In genomic region chr6:117008618-117009017, GRCh38 we compare ENCODE assay signal across 14 cellular contexts.
DNase-seq lines count a peak whose midpoint lies in the region; ATAC-seq and TF ChIP-seq lines count a peak whose summit lies in the region.
"Had no signal": no experiment of that assay in that cellular context is flagged by ENCODE, and none has a peak within 500 bp of the region (broad histone marks: within the 10 kb centered on the region; RNA-seq: fewer than 3 reads in every experiment).

No MANE protein-coding gene starts in this region.

- no peaks in the 10 kb centered on the region for H3K27me3 Mint-ChIP-seq in activated CD8-positive, alpha-beta memory T cell treated with anti-CD3 and anti-CD28 coated beads, Interleukin-2, amount 10 ng/mL, durations not matched to agents 7 days and 5 days

- H2AK5ac ChIP-seq in neuronal stem cell (ENCODE audit: low read depth, low read length): no peak overlapping the region

- H3K4me3 Mint-ChIP-seq in activated CD8-positive, alpha-beta memory T cell treated with anti-CD3 and anti-CD28 coated beads, Interleukin-2, amount 10 ng/mL, durations not matched to agents 7 days and 5 days: no peak overlapping the region
- H3K4me3 Mint-ChIP-seq: WTC11 had no signal

- H3K27me3 ChIP-seq in neuronal stem cell (ENCODE audit: control insufficient read depth in 3 of 3, insufficient read depth in 3 of 3, low read depth in 1 of 3, low read length in 3 of 3): no peaks in the 10 kb centered on the region
- H3K27me3 ChIP-seq: body of pancreas, suprapubic skin had no signal

- no peak overlapping the region for H2BK5ac ChIP-seq in neuronal stem cell (ENCODE audit: low read length)

- no peak overlapping the region for H3K4me2 ChIP-seq in neuronal stem cell (ENCODE audit: insufficient read depth, low read length, poor library complexity, severe bottlenecking)

- no peaks in the 10 kb centered on the region for H3K4me1 Mint-ChIP-seq in activated CD8-positive, alpha-beta memory T cell treated with anti-CD3 and anti-CD28 coated beads, Interleukin-2, amount 10 ng/mL, durations not matched to agents 7 days and 5 days

- no peak overlapping the region for H3K4ac ChIP-seq in neuronal stem cell (ENCODE audit: low read length)

- H3K9ac ChIP-seq in neuronal stem cell (ENCODE audit: low read depth, low read length, poor library complexity): no peak overlapping the region

- H3K9me3 ChIP-seq in neuronal stem cell (replicated peaks in 1 of 2; ENCODE audit: control insufficient read depth in 2 of 2, insufficient read depth in 1 of 2, low read depth in 1 of 2, low read length in 2 of 2): no peaks in the 10 kb centered on the region
- H3K9me3 ChIP-seq: body of pancreas had no signal

- H2BK120ac ChIP-seq in neuronal stem cell (ENCODE audit: low read depth, low read length): no peak overlapping the region

- no peaks in the 10 kb centered on the region for H3K79me1 ChIP-seq in neuronal stem cell (ENCODE audit: low read depth, low read length)

- no peak overlapping the region for H2BK12ac ChIP-seq in neuronal stem cell (ENCODE audit: low read length)

- no peak overlapping the region for H2AFZ ChIP-seq in neuronal stem cell (ENCODE audit: low read length)

- H4K8ac ChIP-seq in neuronal stem cell (ENCODE audit: low read depth, low read length): no peak overlapping the region

- H4K91ac ChIP-seq in neuronal stem cell (ENCODE audit: low read depth, low read length, poor library complexity): no peak overlapping the region

- TF ChIP-seq CTCF in GM10266 (IDR thresholded peaks at IDR 0.05; ENCODE audit: control insufficient read depth, insufficient read depth, low read depth, missing control alignments): no peak

- H2BK15ac ChIP-seq in neuronal stem cell (ENCODE audit: low read length): no peak overlapping the region

- H3K14ac ChIP-seq in neuronal stem cell (ENCODE audit: low read length): no peak overlapping the region

- H3K4me1 ChIP-seq in neuronal stem cell (ENCODE audit: control insufficient read depth in 2 of 2, insufficient read depth in 1 of 2, low read depth in 1 of 2, low read length in 2 of 2): peaks cover 0 to 13% of the 10 kb centered on the region in 2 donors
- H3K4me1 ChIP-seq: body of pancreas, suprapubic skin had no signal

- no peak overlapping the region for H3K23ac ChIP-seq in neuronal stem cell (ENCODE audit: low read depth, low read length, poor library complexity)

- DNase-seq in GM10266 (ENCODE audit: extremely low spot score) (peak; percentile 31), NCI-H82 (lab: John Stamatoyannopoulos, UW) (no peak), NCI-H2171 treated with DMSO at 0.1 percent for 48 hours (lab: John Stamatoyannopoulos, UW) (no peak), neuronal stem cell (ENCODE audit: low spot score) (no peak)
- no peak for DNase-seq in activated CD8-positive, alpha-beta memory T cell treated with anti-CD3 and anti-CD28 coated beads, Interleukin-2, amount 10 ng/mL, durations not matched to agents 7 days and 5 days
- DNase-seq: body of pancreas, dorsolateral prefrontal cortex, hippocampal formation had no signal

- H3K36me3 ChIP-seq in neuronal stem cell (replicated peaks in 1 of 2; ENCODE audit: control insufficient read depth in 2 of 2, insufficient read depth in 2 of 2, low read length in 2 of 2): no peaks in the 10 kb centered on the region
- H3K36me3 ChIP-seq: suprapubic skin had no signal

- no peak overlapping the region for H3K18ac ChIP-seq in neuronal stem cell (ENCODE audit: low read length)

- ATAC-seq in GM19324 (IDR thresholded peaks at IDR 0.05; ENCODE audit: low FRiP score, unreplicated experiment) (peak; percentile 79), HG02642 (IDR thresholded peaks at IDR 0.05; ENCODE audit: poor library complexity, unreplicated experiment) (peak; percentile 46), HG03565 (IDR thresholded peaks at IDR 0.05; ENCODE audit: unreplicated experiment) (peak; percentile 91)
- no peak for ATAC-seq in activated CD8-positive, alpha-beta memory T cell treated with anti-CD3 and anti-CD28 coated beads, Interleukin-2, amount 10 ng/mL, durations not matched to agents 7 days and 5 days
- ATAC-seq: body of pancreas, Panc1, WTC11 had no signal

- no peaks in the 10 kb centered on the region for H3K36me3 Mint-ChIP-seq in activated CD8-positive, alpha-beta memory T cell treated with anti-CD3 and anti-CD28 coated beads, Interleukin-2, amount 10 ng/mL, durations not matched to agents 7 days and 5 days
- H3K36me3 Mint-ChIP-seq: WTC11 had no signal

- WGBS in neuronal stem cell (ENCODE audit: extremely low coverage in 2 of 2, insufficient read length in 2 of 2, insufficient replicate concordance in 1 of 2), 2 donors: no CpG with 5 or more reads among the region's 3 CpGs

- no peak overlapping the region for H3K4me3 ChIP-seq in neuronal stem cell (ENCODE audit: low read length in 2 of 2)
- H3K4me3 ChIP-seq: body of pancreas, dorsolateral prefrontal cortex, suprapubic skin had no signal

- no peaks in the 10 kb centered on the region for H3K9me3 Mint-ChIP-seq in activated CD8-positive, alpha-beta memory T cell treated with anti-CD3 and anti-CD28 coated beads, Interleukin-2, amount 10 ng/mL, durations not matched to agents 7 days and 5 days (ENCODE audit: low read depth)

- H3K27ac Mint-ChIP-seq in activated CD8-positive, alpha-beta memory T cell treated with anti-CD3 and anti-CD28 coated beads, Interleukin-2, amount 10 ng/mL, durations not matched to agents 7 days and 5 days: no peak overlapping the region
- H3K27ac Mint-ChIP-seq: WTC11 had no signal

- CTCF ChIA-PET in activated CD8-positive, alpha-beta memory T cell treated with anti-CD3 and anti-CD28 coated beads, Interleukin-2, amount 10 ng/mL, durations not matched to agents 7 days and 5 days (lab: Charles Lee): no interaction called here

- H3K27ac ChIP-seq in neuronal stem cell (replicated peaks; ENCODE audit: low read length): no peak overlapping the region
- H3K27ac ChIP-seq: body of pancreas, dorsolateral prefrontal cortex, suprapubic skin had no signal
